Comparison of ENCODE assay signal across 18 cellular contexts in genomic region chr15:30943654-30944335, GRCh38. TPM values are rescaled to one million over a fixed set of nuclear protein-coding genes. Genes with fewer than 3 reads are reported as not detected.
DNase-seq lines count a peak whose midpoint lies in the region; ATAC-seq, FAIRE-seq and TF ChIP-seq lines count a peak whose summit lies in the region.
"Had no signal": no experiment of that assay in that cellular context is flagged by ENCODE, and none has a peak within 500 bp of the region (broad histone marks: within the 10 kb centered on the region; RNA-seq: fewer than 3 reads in every experiment).

No MANE protein-coding gene starts in this region.

- H3K9ac ChIP-seq in astrocyte (ENCODE audit: low read length) = no peak overlapping the region

- DNase-seq in EH (ENCODE audit: low read depth) (peak; percentile 6), astrocyte (ENCODE audit: low read depth) (peak; percentile 17), fibroblast of mammary gland (ENCODE audit: low read depth) (peak; percentile 21), gastrocnemius medialis (no peak), NCI-H226 (no peak), NCI-H2227 treated with DMSO at 0.1 percent for 48 hours (lab: John Stamatoyannopoulos, UW) (no peak)
- no peak for DNase-seq in activated naive CD8-positive, alpha-beta T cell treated with anti-CD3 and anti-CD28 coated beads, Interleukin-2, amount 50 U/mL, for 24 hours
- DNase-seq: ACHN, GDM1, GOT3, NCI-H1105 treated with DMSO at 0.1 percent for 48 hours, NCI-H1694, NCI-H510A treated with DMSO at 0.1 percent for 48 hours, NCI-H774 had no signal

- H3K4me1 ChIP-seq in astrocyte (ENCODE audit: insufficient read depth, low read length) = no peaks in the 10 kb centered on the region
- no peaks in the 10 kb centered on the region for H3K4me1 ChIP-seq in gastrocnemius medialis

- no peaks in the 10 kb centered on the region for H3K27me3 Mint-ChIP-seq in astrocyte (ENCODE audit: low read depth, unreplicated experiment)
- H3K27me3 Mint-ChIP-seq in activated naive CD8-positive, alpha-beta T cell treated with anti-CD3 and anti-CD28 coated beads, Interleukin-2, amount 50 U/mL, for 24 hours = no peaks in the 10 kb centered on the region

- H3K36me3 Mint-ChIP-seq in astrocyte (ENCODE audit: low read depth, unreplicated experiment) = peaks cover 13% of the 10 kb centered on the region
- peaks cover 46% of the 10 kb centered on the region for H3K36me3 Mint-ChIP-seq in activated naive CD8-positive, alpha-beta T cell treated with anti-CD3 and anti-CD28 coated beads, Interleukin-2, amount 50 U/mL, for 24 hours (ENCODE audit: low read depth)

- H3K27ac ChIP-seq in astrocyte (ENCODE audit: low read depth, low read length) (no peak overlapping the region), gastrocnemius medialis (peak overlapping the region in 3 of 4 donors; percentile 21 to 46 (median 26))

- no peak for FAIRE-seq in astrocyte (lab: Jason Lieb, UNC)
- FAIRE-seq: HTR-8/SVneo, RCC 7860 had no signal

- H3K9me3 ChIP-seq in astrocyte (ENCODE audit: insufficient read depth, low read depth, low read length) = no peaks in the 10 kb centered on the region
- H3K9me3 ChIP-seq in gastrocnemius medialis = no peaks in the 10 kb centered on the region

- H3K4me1 Mint-ChIP-seq in astrocyte (ENCODE audit: low read depth, unreplicated experiment) = no peaks in the 10 kb centered on the region
- H3K4me1 Mint-ChIP-seq in activated naive CD8-positive, alpha-beta T cell treated with anti-CD3 and anti-CD28 coated beads, Interleukin-2, amount 50 U/mL, for 24 hours = no peaks in the 10 kb centered on the region

- H3K4me3 Mint-ChIP-seq in astrocyte (ENCODE audit: unreplicated experiment) = no peak overlapping the region
- no peak overlapping the region for H3K4me3 Mint-ChIP-seq in activated naive CD8-positive, alpha-beta T cell treated with anti-CD3 and anti-CD28 coated beads, Interleukin-2, amount 50 U/mL, for 24 hours

- H3K27ac Mint-ChIP-seq in astrocyte (ENCODE audit: unreplicated experiment) = no peak overlapping the region
- no peak overlapping the region for H3K27ac Mint-ChIP-seq in activated naive CD8-positive, alpha-beta T cell treated with anti-CD3 and anti-CD28 coated beads, Interleukin-2, amount 50 U/mL, for 24 hours

- intact Hi-C loops in gastrocnemius medialis (cut with DNase I; ENCODE audit: low total_unique reads) = no loop called here

- no peaks in the 10 kb centered on the region for H3K79me2 ChIP-seq in astrocyte (ENCODE audit: insufficient read depth, low read length)

- H4K20me1 ChIP-seq in astrocyte (ENCODE audit: insufficient read depth, low read length) = peaks cover 3% of the 10 kb centered on the region

- H2AFZ ChIP-seq in astrocyte (ENCODE audit: low read depth, low read length) = no peak overlapping the region

- no peak overlapping the region for H3K4me3 ChIP-seq in astrocyte (ENCODE audit: insufficient read depth, low read depth, low read length)
- H3K4me3 ChIP-seq in fibroblast of mammary gland (ENCODE audit: control insufficient read depth, low read depth, low read length) = no peak overlapping the region
- no peak overlapping the region for H3K4me3 ChIP-seq in gastrocnemius medialis

- no peak for TF ChIP-seq POLR2A in gastrocnemius medialis (IDR thresholded peaks at IDR 0.05)

- no peak overlapping the region for H3K4me2 ChIP-seq in astrocyte (ENCODE audit: low read length)

- H3K27me3 ChIP-seq in astrocyte (ENCODE audit: insufficient read depth, low read length) = no peaks in the 10 kb centered on the region
- H3K27me3 ChIP-seq in gastrocnemius medialis = no peaks in the 10 kb centered on the region

- no peak for TF ChIP-seq CTCF in astrocyte (IDR thresholded peaks at IDR 0.05; ENCODE audit: insufficient read depth, low read depth, low read length)
- TF ChIP-seq CTCF in fibroblast of mammary gland (conservative IDR thresholded peaks at IDR 0.05; ENCODE audit: control insufficient read depth, insufficient read depth, low read depth, low read length) = no peak
- no peak for TF ChIP-seq CTCF in gastrocnemius medialis (IDR thresholded peaks at IDR 0.05 in 4 of 5, conservative IDR thresholded peaks at IDR 0.05 in 1 of 5)

- H3K36me3 ChIP-seq in astrocyte (ENCODE audit: insufficient read depth, low read length) = peaks cover 66% of the 10 kb centered on the region
- H3K36me3 ChIP-seq in gastrocnemius medialis = peaks cover 4 to 98% of the 10 kb centered on the region in 2 donors

- in situ Hi-C loops in gastrocnemius medialis (cut with MboI; ENCODE audit: low sequenced_read_pairs in 4 of 4) = no loop called here

- H3K9me3 Mint-ChIP-seq in astrocyte (ENCODE audit: unreplicated experiment) = no peaks in the 10 kb centered on the region
- H3K9me3 Mint-ChIP-seq in activated naive CD8-positive, alpha-beta T cell treated with anti-CD3 and anti-CD28 coated beads, Interleukin-2, amount 50 U/mL, for 24 hours = no peaks in the 10 kb centered on the region

- peak; percentile 57 to 69 for ATAC-seq in gastrocnemius medialis
- no peak for ATAC-seq in activated naive CD8-positive, alpha-beta T cell treated with anti-CD3 and anti-CD28 coated beads, Interleukin-2, amount 50 U/mL, for 24 hours
- ATAC-seq: HCT116, Right ventricle myocardium inferior had no signal

RNA-seq across cellular contexts. Expression of gene FAN1, which starts 40.1 kb away (rescaled TPM):
- 11.1 and 13.6 TPM in 2 replicates for total RNA-seq in astrocyte
- 10 to 100 TPM; 20.0 to 27.5 (median 25.3) TPM for total RNA-seq in gastrocnemius medialis

RNA-seq across cellular contexts. Expression of gene MTMR10, which starts 47.6 kb away (rescaled TPM):
- total RNA-seq in astrocyte = 11.9 and 14.8 TPM in 2 replicates
- total RNA-seq in gastrocnemius medialis = 10 to 100 TPM; 36.6 to 63.4 (median 40.4) TPM

Comparison
In these comparisons a context has a peak if more than half of its experiments do, and no peak if none do; other contexts are left out.
1. DNase-seq: peak in EH (single experiment), astrocyte (single experiment) and fibroblast of mammary gland (single experiment); none in gastrocnemius medialis (0 of 2), NCI-H226 (single experiment), activated naive CD8-positive, alpha-beta T cell treated with anti-CD3 and anti-CD28 coated beads, Interleukin-2, amount 50 U/mL, for 24 hours (single experiment) and NCI-H2227 treated with DMSO at 0.1 percent for 48 hours (single experiment).